15 cellular contexts compared by ENCODE assay signal in genomic region chr12:12272869-12273268, GRCh38. TPM values are rescaled to one million over a fixed set of nuclear protein-coding genes. Genes with fewer than 3 reads are reported as not detected.
DNase-seq lines count a peak whose midpoint lies in the region; ATAC-seq and TF ChIP-seq lines count a peak whose summit lies in the region.
"Had no signal": no experiment of that assay in that cellular context is flagged by ENCODE, and none has a peak within 500 bp of the region (broad histone marks: within the 10 kb centered on the region; RNA-seq: fewer than 3 reads in every experiment).

No MANE protein-coding gene starts in this region.

- TF ChIP-seq CTCF in parathyroid adenoma (IDR thresholded peaks at IDR 0.05): no peak

- H3K27me3 Mint-ChIP-seq in naive thymus-derived CD8-positive, alpha-beta T cell: no peaks in the 10 kb centered on the region
- H3K27me3 Mint-ChIP-seq: T-cell had no signal

- H3K79me2 ChIP-seq in parathyroid adenoma: no peaks in the 10 kb centered on the region

- H3K36me3 ChIP-seq in SJSA1 (no peaks in the 10 kb centered on the region), parathyroid adenoma (ENCODE audit: control insufficient read depth, insufficient read depth, low read length) (no peaks in the 10 kb centered on the region)
- H3K36me3 ChIP-seq: colonic mucosa had no signal

- ATAC-seq in naive thymus-derived CD8-positive, alpha-beta T cell: no peak
- ATAC-seq in GM18498 (IDR thresholded peaks at IDR 0.05; ENCODE audit: unreplicated experiment): no peak
- ATAC-seq in HG03469 (IDR thresholded peaks at IDR 0.05; ENCODE audit: unreplicated experiment): no peak
- no peak for ATAC-seq in HG03342 (IDR thresholded peaks at IDR 0.05; ENCODE audit: unreplicated experiment)
- ATAC-seq: esophagus mucosa, HepG2, T-cell had no signal

- H3K4me2 ChIP-seq in parathyroid adenoma (ENCODE audit: low read length): no peak overlapping the region

- DNase-seq in EL: peak; percentile 61
- DNase-seq in SJSA1 (ENCODE audit: low read depth in 1 of 2, low spot score in 2 of 2): peak; percentile 70 to 91
- peak; percentile 53 for DNase-seq in hepatic stellate cell (ENCODE audit: low spot score)
- DNase-seq in naive thymus-derived CD8-positive, alpha-beta T cell: no peak
- DNase-seq: activated CD4-positive, alpha-beta T cell treated with anti-CD3 and anti-CD28 coated beads for 1 hour; colonic mucosa; NCI-H1092 treated with DMSO at 0.1 percent for 48 hours; NCI-H446 treated with DMSO at 0.1 percent for 48 hours; T-cell had no signal

- H3K9ac ChIP-seq in parathyroid adenoma: no peak overlapping the region

- peaks cover 0 to 3% (median under 1%) of the 10 kb centered on the region in 4 donors for H3K4me1 Mint-ChIP-seq in naive thymus-derived CD8-positive, alpha-beta T cell

- H3K4me3 Mint-ChIP-seq in naive thymus-derived CD8-positive, alpha-beta T cell: no peak overlapping the region
- H3K4me3 Mint-ChIP-seq: T-cell had no signal

- H2AFZ ChIP-seq in parathyroid adenoma: peak overlapping the region; percentile 7

- H3K4me1 ChIP-seq in SJSA1 (replicated peaks) (peaks cover 29% of the 10 kb centered on the region), parathyroid adenoma (peaks cover 6% of the 10 kb centered on the region)

- H3K4me3 ChIP-seq in SJSA1 (no peak overlapping the region), parathyroid adenoma (ENCODE audit: low read depth, low read length) (no peak overlapping the region)
- H3K4me3 ChIP-seq: colonic mucosa had no signal

- POLR2A ChIA-PET in naive thymus-derived CD8-positive, alpha-beta T cell (lab: Charles Lee): no interaction called here

- H3K9me3 Mint-ChIP-seq in naive thymus-derived CD8-positive, alpha-beta T cell: peaks cover 0 to 24% (median under 1%) of the 10 kb centered on the region in 9 donors

- peaks cover 0 to 15% (median 10%) of the 10 kb centered on the region in 3 donors for H3K36me3 Mint-ChIP-seq in naive thymus-derived CD8-positive, alpha-beta T cell

- H3K9me3 ChIP-seq in SJSA1 (replicated peaks) (peaks cover 5% of the 10 kb centered on the region), parathyroid adenoma (ENCODE audit: control insufficient read depth, low read length) (no peaks in the 10 kb centered on the region)
- H3K9me3 ChIP-seq: colonic mucosa had no signal

- H3K27ac ChIP-seq in SJSA1: peak overlapping the region; percentile 90
- H3K27ac ChIP-seq in parathyroid adenoma: peak overlapping the region; percentile 0
- H3K27ac ChIP-seq: colonic mucosa had no signal

- peak overlapping the region in 1 of 10 donors; percentile 29 for H3K27ac Mint-ChIP-seq in naive thymus-derived CD8-positive, alpha-beta T cell

- H3K27me3 ChIP-seq in SJSA1 (replicated peaks): no peaks in the 10 kb centered on the region
- no peaks in the 10 kb centered on the region for H3K27me3 ChIP-seq in parathyroid adenoma (ENCODE audit: control insufficient read depth, insufficient read depth, low read length)
- H3K27me3 ChIP-seq: colonic mucosa had no signal

RNA-seq across cellular contexts. Expression of gene LRP6, which starts 6.0 kb away (rescaled TPM):
- 25.2 and 31.3 TPM in 2 replicates for total RNA-seq in SJSA1 (2014; rRNA removed; shearing (Covaris generic))
- total RNA-seq in naive thymus-derived CD8-positive, alpha-beta T cell: 1 to 10 TPM; 7.6 to 7.8 TPM
- 1 to 10 TPM; 1.4 to 2.2 (median 1.9) TPM for polyA plus RNA-seq in naive thymus-derived CD8-positive, alpha-beta T cell

Comparison
In these comparisons a context has a peak if more than half of its experiments do, and no peak if none do; other contexts are left out.
1. DNase-seq: peak in EL (single experiment), SJSA1 (2 of 2) and hepatic stellate cell (single experiment); none in naive thymus-derived CD8-positive, alpha-beta T cell (0 of 10).